30 cellular contexts compared by ENCODE assay signal in the genomic region with DNA sequence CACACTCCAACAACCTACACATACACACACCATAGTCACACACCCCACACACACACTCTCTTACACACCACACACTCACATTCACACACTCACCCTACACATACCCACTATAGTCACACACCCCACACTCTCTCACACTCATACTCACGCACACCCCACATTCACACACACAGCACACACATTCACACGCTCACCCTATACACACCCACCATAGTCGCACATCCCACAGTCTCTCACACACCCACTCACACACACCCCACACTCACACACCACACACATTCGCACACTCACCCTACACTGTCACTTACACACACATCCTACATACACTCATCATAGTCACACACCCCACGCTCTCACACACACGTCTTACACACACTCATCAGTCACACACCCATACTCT.
"Had no signal": no experiment of that assay in that cellular context is flagged by ENCODE, and none has a peak within 500 bp of the region (broad histone marks: within the 10 kb centered on the region; RNA-seq: fewer than 3 reads in every experiment).

No MANE protein-coding gene starts in this region.

- ATAC-seq: activated CD8-positive, alpha-beta T cell treated with anti-CD3 and anti-CD28 coated beads for 36 hours; activated naive CD4-positive, alpha-beta T cell treated with anti-CD3 and anti-CD28 coated beads, Interleukin-2, amount 50 U/mL, for 72 hours; activated T-cell treated with anti-CD3 and anti-CD28 coated beads, Interleukin-2, amount 50 U/mL, for 4 hours; activated T-helper 17 cell treated with anti-CD3 and anti-CD28 coated beads, Interleukin-2, amount 50 U/mL, for 72 hours; psoas muscle; T-helper 17 cell had no signal

- H3K4me3 Mint-ChIP-seq: activated CD4-positive, alpha-beta T cell treated with anti-CD3 and anti-CD28 coated beads, Interleukin-2, amount 10 ng/mL, durations not matched to agents 7 days and 5 days; activated CD8-positive, alpha-beta T cell treated with anti-CD3 and anti-CD28 coated beads for 36 hours; activated T-cell treated with anti-CD3 and anti-CD28 coated beads, Interleukin-2, amount 50 U/mL, for 4 hours; activated T-helper 17 cell treated with anti-CD3 and anti-CD28 coated beads, Interleukin-2, amount 50 U/mL, for 72 hours; mesothelial cell of epicardium; naive B cell; neural crest cell; T-helper 17 cell; type B pancreatic cell had no signal

- H3K9me3 Mint-ChIP-seq: activated CD4-positive, alpha-beta T cell treated with anti-CD3 and anti-CD28 coated beads, Interleukin-2, amount 10 ng/mL, durations not matched to agents 7 days and 5 days; activated CD8-positive, alpha-beta T cell treated with anti-CD3 and anti-CD28 coated beads for 36 hours; activated naive CD4-positive, alpha-beta T cell treated with anti-CD3 and anti-CD28 coated beads, Interleukin-2, amount 50 U/mL, for 72 hours; activated T-cell treated with anti-CD3 and anti-CD28 coated beads, Interleukin-2, amount 50 U/mL, for 4 hours; activated T-helper 17 cell treated with anti-CD3 and anti-CD28 coated beads, Interleukin-2, amount 50 U/mL, for 72 hours; mesothelial cell of epicardium; naive B cell; neural crest cell; type B pancreatic cell had no signal

- H2AFZ ChIP-seq: parathyroid adenoma had no signal

- DNase-seq: activated CD4-positive, alpha-beta T cell treated with anti-CD3 and anti-CD28 coated beads for 1 hour; activated CD4-positive, alpha-beta T cell treated with anti-CD3 and anti-CD28 coated beads, Interleukin-2, amount 10 ng/mL, durations not matched to agents 7 days and 5 days; activated CD8-positive, alpha-beta T cell treated with anti-CD3 and anti-CD28 coated beads for 36 hours; activated naive CD4-positive, alpha-beta T cell; activated T-cell treated with anti-CD3 and anti-CD28 coated beads, Interleukin-2, amount 50 U/mL, for 4 hours; effector CD4-positive, alpha-beta T cell; esophagus squamous epithelium; glutamatergic neuron; left ventricle myocardium inferior; naive B cell; occipital lobe; psoas muscle; stimulated activated CD4-positive, alpha-beta T cell treated with anti-CD3 and anti-CD28 coated beads, Interleukin-1b, Interleukin-23, amount 100 ng/mL, for 48 hours; stimulated activated naive CD4-positive, alpha-beta T cell; T-helper 17 cell; T1000; testis had no signal

- H3K27ac ChIP-seq: epithelial cell of prostate, esophagus squamous epithelium, left ventricle myocardium inferior, parathyroid adenoma, psoas muscle, right atrium auricular region, testis had no signal

- H3K4me1 ChIP-seq: esophagus squamous epithelium, left ventricle myocardium inferior, parathyroid adenoma, psoas muscle, right atrium auricular region, testis had no signal

- H3K9ac ChIP-seq: parathyroid adenoma had no signal

- H3K4me3 ChIP-seq: esophagus squamous epithelium, left ventricle myocardium inferior, lung, psoas muscle, right atrium auricular region, smooth muscle cell, testis had no signal

- FAIRE-seq: colon, frontal cortex, islet of Langerhans had no signal

- H3K27me3 ChIP-seq: right atrium auricular region, testis had no signal

- H3K27ac Mint-ChIP-seq: activated CD4-positive, alpha-beta T cell treated with anti-CD3 and anti-CD28 coated beads, Interleukin-2, amount 10 ng/mL, durations not matched to agents 7 days and 5 days; activated CD8-positive, alpha-beta T cell treated with anti-CD3 and anti-CD28 coated beads for 36 hours; activated naive CD4-positive, alpha-beta T cell treated with anti-CD3 and anti-CD28 coated beads, Interleukin-2, amount 50 U/mL, for 72 hours; activated T-helper 17 cell treated with anti-CD3 and anti-CD28 coated beads, Interleukin-2, amount 50 U/mL, for 72 hours; mesothelial cell of epicardium; naive B cell; T-helper 17 cell; type B pancreatic cell had no signal

- H3K4me1 Mint-ChIP-seq: activated CD4-positive, alpha-beta T cell treated with anti-CD3 and anti-CD28 coated beads, Interleukin-2, amount 10 ng/mL, durations not matched to agents 7 days and 5 days; activated T-helper 17 cell treated with anti-CD3 and anti-CD28 coated beads, Interleukin-2, amount 50 U/mL, for 72 hours; naive B cell; neural crest cell; T-helper 17 cell had no signal

- H3K36me3 Mint-ChIP-seq: activated naive CD4-positive, alpha-beta T cell treated with anti-CD3 and anti-CD28 coated beads, Interleukin-2, amount 50 U/mL, for 72 hours; mesothelial cell of epicardium; naive B cell; type B pancreatic cell had no signal

- H3K36me3 ChIP-seq: esophagus squamous epithelium, left ventricle myocardium inferior, right atrium auricular region had no signal

- H3K9me3 ChIP-seq: esophagus squamous epithelium, left ventricle myocardium inferior, psoas muscle, right atrium auricular region, testis had no signal
